ENCODE assay signal across 35 cellular contexts in the genomic region with DNA sequence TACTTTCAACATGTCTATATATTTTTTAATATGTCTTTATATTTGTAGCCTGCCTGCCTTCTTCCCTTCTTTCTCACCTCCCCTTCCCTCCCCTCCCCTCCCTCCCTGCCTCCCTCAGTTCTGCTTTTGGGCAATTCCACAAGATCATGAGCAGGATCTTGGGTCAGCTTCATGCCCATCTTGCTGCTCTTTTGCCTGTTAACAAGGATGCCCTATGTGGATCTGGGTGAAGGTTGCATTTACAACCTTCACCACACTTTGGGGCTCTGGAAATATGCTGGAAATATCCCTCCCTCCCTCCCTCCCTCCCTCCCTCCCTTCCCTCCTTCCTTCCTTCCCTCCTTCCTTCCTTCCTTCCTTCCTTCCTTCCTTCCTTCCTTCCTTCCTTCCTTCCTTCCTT.
DNase-seq lines count a peak whose midpoint lies in the region; ATAC-seq, FAIRE-seq and TF ChIP-seq lines count a peak whose summit lies in the region.
"Had no signal": no experiment of that assay in that cellular context is flagged by ENCODE, and none has a peak within 500 bp of the region (broad histone marks: within the 10 kb centered on the region; RNA-seq: fewer than 3 reads in every experiment).

No MANE protein-coding gene starts in this region.

- TF ChIP-seq EP300 in HepG2 (IDR thresholded peaks at IDR 0.05; ENCODE audit: low read depth in 2 of 2, low read length in 2 of 2) (no peak), HepG2 (CRISPR knock-in tag; IDR thresholded peaks at IDR 0.05; ENCODE audit: borderline replicate concordance) (no peak), upper lobe of left lung (IDR thresholded peaks at IDR 0.05) (no peak)

- H3K14ac ChIP-seq in H9 (ENCODE audit: insufficient read depth, low read length), result no peak overlapping the region

- no peak overlapping the region for H2BK12ac ChIP-seq in H9 (ENCODE audit: insufficient read length, low read depth, low read length)

- no peak for TF ChIP-seq RAD21 in HepG2 (CRISPR knock-in tag; IDR thresholded peaks at IDR 0.05)

- no peak overlapping the region for H2BK120ac ChIP-seq in H9 (ENCODE audit: low read depth, low read length, poor library complexity, severe bottlenecking)

- no peak overlapping the region for H4K5ac ChIP-seq in H9 (ENCODE audit: insufficient read length, low read depth, low read length)

- TF ChIP-seq CTCF in HepG2 (CRISPR knock-in tag; IDR thresholded peaks at IDR 0.05), result no peak
- no peak for TF ChIP-seq CTCF in right lobe of liver (IDR thresholded peaks at IDR 0.05)
- TF ChIP-seq CTCF in A673 (conservative IDR thresholded peaks at IDR 0.05; ENCODE audit: low read depth, low read length), result no peak
- no peak for TF ChIP-seq CTCF in H9 (conservative IDR thresholded peaks at IDR 0.05)
- TF ChIP-seq CTCF in upper lobe of left lung (IDR thresholded peaks at IDR 0.05), result no peak

- no peaks in the 10 kb centered on the region for H3K27me3 Mint-ChIP-seq in H9 (ENCODE audit: low read depth)
- H3K27me3 Mint-ChIP-seq: B cell; CD4-positive, alpha-beta memory T cell; CD4-positive, alpha-beta T cell; CD4-positive, CD25-positive, alpha-beta regulatory T cell had no signal

- H3K79me2 ChIP-seq in HepG2 (ENCODE audit: insufficient read depth, low read length) (no peaks in the 10 kb centered on the region), H9 (ENCODE audit: insufficient read depth, low read length) (no peaks in the 10 kb centered on the region)

- H3K4me2 ChIP-seq in HepG2 (ENCODE audit: low read depth, low read length) (no peak overlapping the region), H9 (ENCODE audit: insufficient read depth, insufficient read length, low read length) (no peak overlapping the region)
- H3K4me2 ChIP-seq: A549; BLaER1; BLaER1 treated with 17β-estradiol and CSF1 and Interleukin-3, amounts not matched to agents 10 nM and 100 nM had no signal

- H2AK5ac ChIP-seq in H9 (ENCODE audit: insufficient read length, low read length), result no peak overlapping the region

- H3K27me3 ChIP-seq in HepG2 (ENCODE audit: control insufficient read depth in 1 of 2, insufficient read depth in 2 of 2, low read length in 2 of 2) (no peaks in the 10 kb centered on the region), right lobe of liver (no peaks in the 10 kb centered on the region), A673 (replicated peaks; ENCODE audit: insufficient read depth, low read depth, low read length, poor library complexity) (no peaks in the 10 kb centered on the region), H9 (ENCODE audit: insufficient read depth, low read length) (no peaks in the 10 kb centered on the region), upper lobe of left lung (no peaks in the 10 kb centered on the region)
- H3K27me3 ChIP-seq: BE2C; BLaER1; BLaER1 treated with 17β-estradiol and CSF1 and Interleukin-3, amounts not matched to agents 10 nM and 100 nM had no signal

- H3K23me2 ChIP-seq in H9 (ENCODE audit: insufficient read length, low read depth, low read length, poor library complexity, severe bottlenecking), result no peaks in the 10 kb centered on the region

- ATAC-seq in HepG2 (no peak), right lobe of liver (no peak), upper lobe of left lung (ENCODE audit: low FRiP score in 2 of 2) (no peak)
- ATAC-seq: A549; CD8-positive, alpha-beta T cell had no signal

- H3K56ac ChIP-seq in H9 (ENCODE audit: insufficient read length, low read depth, low read length), result no peak overlapping the region

- in situ Hi-C loops in HepG2 (cut with HindIII; ENCODE audit: extremely low pct_ligation_motif_present, low pct_unique_long_range_greater_than_20kb), result no loop called here

- H2BK20ac ChIP-seq in H9 (ENCODE audit: low read depth, low read length, poor library complexity, severe bottlenecking), result no peak overlapping the region

- H3K18ac ChIP-seq in H9 (ENCODE audit: insufficient read length, low read depth, low read length), result no peak overlapping the region

- no peak overlapping the region for H2BK5ac ChIP-seq in H9 (ENCODE audit: insufficient read length, low read length)

- H2AFZ ChIP-seq in HepG2 (ENCODE audit: low read length), result no peak overlapping the region
- no peak overlapping the region for H2AFZ ChIP-seq in H9 (ENCODE audit: low read length)

- no peaks in the 10 kb centered on the region for H3K9me3 Mint-ChIP-seq in H9
- H3K9me3 Mint-ChIP-seq: CD4-positive, alpha-beta T cell; CD8-positive, alpha-beta memory T cell had no signal

- H2BK15ac ChIP-seq in H9 (ENCODE audit: low read depth, low read length), result no peak overlapping the region

- no peak overlapping the region for H3K4me3 Mint-ChIP-seq in H9
- H3K4me3 Mint-ChIP-seq: B cell; CD14-positive monocyte; CD4-positive, alpha-beta memory T cell; CD4-positive, alpha-beta T cell; CD4-positive, CD25-positive, alpha-beta regulatory T cell; CD8-positive, alpha-beta memory T cell; CD8-positive, alpha-beta T cell had no signal

- H3K36me3 Mint-ChIP-seq in H9 (ENCODE audit: insufficient read depth in 1 of 3, low read depth in 3 of 3), result no peaks in the 10 kb centered on the region
- H3K36me3 Mint-ChIP-seq: CD14-positive monocyte; CD4-positive, alpha-beta memory T cell; CD4-positive, CD25-positive, alpha-beta regulatory T cell; CD8-positive, alpha-beta memory T cell; CD8-positive, alpha-beta T cell had no signal

- H3K27ac Mint-ChIP-seq in H9, result no peak overlapping the region
- H3K27ac Mint-ChIP-seq: B cell; CD14-positive monocyte; CD4-positive, alpha-beta memory T cell; CD4-positive, alpha-beta T cell; CD4-positive, CD25-positive, alpha-beta regulatory T cell; CD8-positive, alpha-beta memory T cell; CD8-positive, alpha-beta T cell had no signal

- intact Hi-C loops in HepG2 (cut with micrococcal nuclease; ENCODE audit: unreplicated experiment), result no loop called here
- intact Hi-C loops in right lobe of liver (cut with DNase I), result no loop called here
- intact Hi-C loops in A673 (cut with micrococcal nuclease; ENCODE audit: unreplicated experiment), result loop anchor here (10.0 kb wide), 1 partner anchor 972 kb away; no protein-coding TSS in a partner anchor

- H4K20me1 ChIP-seq in HepG2 (ENCODE audit: insufficient read depth, low read length) (no peaks in the 10 kb centered on the region), H9 (ENCODE audit: control insufficient read depth, insufficient read depth, insufficient read length) (no peaks in the 10 kb centered on the region)
- H4K20me1 ChIP-seq: BLaER1; BLaER1 treated with 17β-estradiol and CSF1 and Interleukin-3, amounts not matched to agents 10 nM and 100 nM had no signal

- TF ChIP-seq POLR2A in HepG2 (IDR thresholded peaks at IDR 0.05; ENCODE audit: insufficient read depth in 1 of 2, low read depth in 2 of 2, low read length in 2 of 2) (no peak), right lobe of liver (IDR thresholded peaks at IDR 0.05) (no peak), upper lobe of left lung (IDR thresholded peaks at IDR 0.05) (no peak)

- DNase-seq in HepG2 (ENCODE audit: low spot score) (no peak), right lobe of liver (no peak), A673 (ENCODE audit: low spot score) (peak; percentile 88), SK-N-MC (ENCODE audit: low read depth, low spot score) (peak; percentile 91), H9 (no peak), upper lobe of left lung (no peak)
- DNase-seq: 8988T; ACHN; AML-193; BE2C; C1 segment of cervical spinal cord; Caco-2; Calu3; CD4-positive, alpha-beta memory T cell; CD4-positive, alpha-beta T cell; CD4-positive, CD25-positive, alpha-beta regulatory T cell; CD8-positive, alpha-beta memory T cell; CD8-positive, alpha-beta T cell; COR-L47; DMS 273 treated with DMSO at 0.1 percent for 48 hours; DMS153; DMS53; DMS79; DMS79 treated with DMSO at 0.1 percent for 48 hours; DND-41; EL had no signal

- H3K36me3 ChIP-seq in HepG2 (replicated peaks in 1 of 2; ENCODE audit: control insufficient read depth in 1 of 2, insufficient read depth in 2 of 2, low read length in 2 of 2) (no peaks in the 10 kb centered on the region), right lobe of liver (no peaks in the 10 kb centered on the region), A673 (ENCODE audit: insufficient read depth, low read length, poor library complexity, severe bottlenecking) (no peaks in the 10 kb centered on the region), SK-N-MC (ENCODE audit: insufficient read depth, low read length) (0 out of 2 replicates have a peak, but pooled peaks cover 3% of the 10 kb centered on the region), upper lobe of left lung (no peaks in the 10 kb centered on the region)
- H3K36me3 ChIP-seq: BE2C; BLaER1; BLaER1 treated with 17β-estradiol and CSF1 and Interleukin-3, amounts not matched to agents 10 nM and 100 nM had no signal

- BruUV-seq in HepG2 (replicated peaks; lab: Mats Ljungman, UMichigan) (no TSS peak), A673 (replicated peaks; lab: Mats Ljungman, UMichigan) (no TSS peak)

- POLR2A ChIA-PET in HepG2 (lab: Yijun Ruan, JAX) (no interaction called here), A673 (lab: Charles Lee; ENCODE audit: low non-redundant PET) (no interaction called here)

- no peak overlapping the region for H3K23ac ChIP-seq in H9 (ENCODE audit: insufficient read length, low read depth, low read length)

- no peak overlapping the region for H3K4ac ChIP-seq in H9 (ENCODE audit: low read depth, low read length)

- H3T11ph ChIP-seq in H9 (ENCODE audit: low read length), result no peak overlapping the region

- no peak overlapping the region for H3K9ac ChIP-seq in HepG2 (ENCODE audit: insufficient read depth, low read depth, low read length)
- no peak overlapping the region for H3K9ac ChIP-seq in SK-N-MC (ENCODE audit: insufficient read length)
- H3K9ac ChIP-seq in H9 (ENCODE audit: extremely low read depth, insufficient read length, low read length), result no peak overlapping the region
- H3K9ac ChIP-seq: BLaER1; BLaER1 treated with 17β-estradiol and CSF1 and Interleukin-3, amounts not matched to agents 10 nM and 100 nM had no signal

- H3K4me1 ChIP-seq in HepG2 (ENCODE audit: insufficient read depth, low read length) (no peaks in the 10 kb centered on the region), right lobe of liver (no peaks in the 10 kb centered on the region), A673 (ENCODE audit: insufficient read depth, low read length, poor library complexity, severe bottlenecking) (peaks cover 30% of the 10 kb centered on the region), H9 (ENCODE audit: insufficient read depth, low read length) (no peaks in the 10 kb centered on the region), upper lobe of left lung (no peaks in the 10 kb centered on the region)
- H3K4me1 ChIP-seq: A549, BE2C, BLaER1, Caco-2 had no signal

- H3K9me3 ChIP-seq in HepG2 (ENCODE audit: low read length) (0 out of 2 replicates have a peak, but pooled peaks cover 5% of the 10 kb centered on the region), right lobe of liver (no peaks in the 10 kb centered on the region), A673 (ENCODE audit: low read depth, low read length, poor library complexity, severe bottlenecking) (no peaks in the 10 kb centered on the region), SK-N-MC (ENCODE audit: low read depth, low read length) (no peaks in the 10 kb centered on the region), H9 (ENCODE audit: control insufficient read depth, low read depth, low read length) (no peaks in the 10 kb centered on the region), upper lobe of left lung (no peaks in the 10 kb centered on the region)
- H3K9me3 ChIP-seq: A549, BE2C, BLaER1, Caco-2 had no signal

- H3K79me1 ChIP-seq in H9 (ENCODE audit: insufficient read depth, low read depth, low read length, poor library complexity, severe bottlenecking), result no peaks in the 10 kb centered on the region

- CTCF ChIA-PET in HepG2 (lab: Yijun Ruan, JAX; ENCODE audit: low intra/inter-chr PET ratio, low total read pairs) (no interaction called here), A673 (lab: Charles Lee) (no interaction called here)

- H3K4me1 Mint-ChIP-seq in H9, result peaks cover 7% of the 10 kb centered on the region in 2 experiments
- H3K4me1 Mint-ChIP-seq: B cell; CD14-positive monocyte; CD4-positive, alpha-beta memory T cell; CD4-positive, CD25-positive, alpha-beta regulatory T cell; CD8-positive, alpha-beta memory T cell had no signal

- H3K4me3 ChIP-seq in HepG2 (replicated peaks in 1 of 3; ENCODE audit: insufficient read depth in 1 of 3, low read depth in 2 of 3, low read length in 3 of 3) (no peak overlapping the region), right lobe of liver (no peak overlapping the region), A673 (ENCODE audit: low read depth, low read length, poor library complexity, severe bottlenecking) (no peak overlapping the region), SK-N-MC (no peak overlapping the region), upper lobe of left lung (no peak overlapping the region)
- H3K4me3 ChIP-seq: A549; BLaER1; BLaER1 treated with 17β-estradiol and CSF1 and Interleukin-3, amounts not matched to agents 10 nM and 100 nM had no signal

- no peak overlapping the region for H4K91ac ChIP-seq in H9 (ENCODE audit: insufficient read length, low read depth, low read length)

- no peak overlapping the region for H4K8ac ChIP-seq in H9 (replicated peaks; ENCODE audit: insufficient read length, low read depth, low read length)

- no peak for FAIRE-seq in HepG2 (lab: Jason Lieb, UNC)
- FAIRE-seq: A204.1, A549, D721Med had no signal

- H3K27ac ChIP-seq in HepG2 (ENCODE audit: extremely low read length, insufficient read depth, low read length) (no peak overlapping the region), right lobe of liver (no peak overlapping the region), A673 (ENCODE audit: low read depth, low read length, poor library complexity, severe bottlenecking) (peak overlapping the region; percentile 81), SK-N-MC (peak overlapping the region; percentile 99), H9 (ENCODE audit: insufficient read length, low read depth, low read length) (no peak overlapping the region), upper lobe of left lung (no peak overlapping the region)
- H3K27ac ChIP-seq: 22Rv1; A549; BLaER1; BLaER1 treated with 17β-estradiol and CSF1 and Interleukin-3, amounts not matched to agents 10 nM and 100 nM; C4-2B had no signal

Comparison
In these comparisons a context has a peak if more than half of its experiments do, and no peak if none do; other contexts are left out.
1. DNase-seq: peak in A673 (single experiment) and SK-N-MC (single experiment); none in HepG2 (single experiment), right lobe of liver (0 of 3), H9 (single experiment) and upper lobe of left lung (0 of 2).
2. H3K27ac ChIP-seq: peak in A673 (single experiment) and SK-N-MC (single experiment); none in HepG2 (single experiment), right lobe of liver (0 of 3), H9 (single experiment) and upper lobe of left lung (0 of 4).